Comparison of ENCODE assay signal across 1 cellular context in the genomic region with DNA sequence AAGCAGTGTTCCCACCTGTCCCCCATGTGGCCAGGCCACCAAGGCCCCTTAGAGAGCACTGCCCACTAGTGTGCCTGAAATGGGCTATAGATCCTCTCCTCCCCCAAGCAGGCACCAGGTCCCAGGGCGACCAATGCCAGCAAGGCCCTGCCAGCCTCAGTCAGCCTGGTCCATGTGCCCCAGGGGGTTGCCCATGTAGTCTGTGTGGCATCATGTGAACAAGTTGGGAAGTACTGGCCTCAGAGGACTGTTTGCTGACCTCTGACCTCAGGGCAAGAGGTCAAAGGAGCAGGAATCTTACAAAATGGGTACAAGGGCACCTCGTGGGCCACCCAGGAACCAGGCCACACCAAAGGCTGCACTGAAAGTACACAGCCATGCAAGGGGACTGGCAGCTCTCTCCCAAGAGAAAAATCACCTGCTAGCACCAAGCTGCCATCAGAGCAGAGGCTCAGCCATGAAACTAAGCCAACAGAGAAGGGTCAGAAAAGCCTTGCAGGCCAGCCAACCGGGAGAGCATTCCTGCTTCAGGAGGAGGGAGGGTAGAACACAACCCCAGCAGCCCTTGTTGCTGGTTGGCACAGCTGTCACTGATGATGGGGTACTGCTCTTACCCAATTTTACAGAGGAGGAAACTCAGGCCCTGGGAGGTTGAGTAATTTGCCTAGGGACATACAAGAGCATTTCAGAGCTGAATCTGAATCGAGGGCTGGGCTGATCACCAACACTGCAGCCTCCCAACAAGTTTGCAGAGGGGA.
TF ChIP-seq lines count a peak whose summit lies in the region.

No MANE protein-coding gene starts in this region.

TF ChIP-seq in H1, 55 proteins besides CTCF, POLR2A, EP300 and RAD21:
- TF ChIP-seq TAF7 (optimal IDR thresholded peaks at IDR 0.05; ENCODE audit: borderline replicate concordance, low read depth, low read length) (no peak), KDM1A (IDR thresholded peaks at IDR 0.05; ENCODE audit: borderline replicate concordance, low read length) (no peak)
